8 cellular contexts compared by ENCODE assay signal in the genomic region with DNA sequence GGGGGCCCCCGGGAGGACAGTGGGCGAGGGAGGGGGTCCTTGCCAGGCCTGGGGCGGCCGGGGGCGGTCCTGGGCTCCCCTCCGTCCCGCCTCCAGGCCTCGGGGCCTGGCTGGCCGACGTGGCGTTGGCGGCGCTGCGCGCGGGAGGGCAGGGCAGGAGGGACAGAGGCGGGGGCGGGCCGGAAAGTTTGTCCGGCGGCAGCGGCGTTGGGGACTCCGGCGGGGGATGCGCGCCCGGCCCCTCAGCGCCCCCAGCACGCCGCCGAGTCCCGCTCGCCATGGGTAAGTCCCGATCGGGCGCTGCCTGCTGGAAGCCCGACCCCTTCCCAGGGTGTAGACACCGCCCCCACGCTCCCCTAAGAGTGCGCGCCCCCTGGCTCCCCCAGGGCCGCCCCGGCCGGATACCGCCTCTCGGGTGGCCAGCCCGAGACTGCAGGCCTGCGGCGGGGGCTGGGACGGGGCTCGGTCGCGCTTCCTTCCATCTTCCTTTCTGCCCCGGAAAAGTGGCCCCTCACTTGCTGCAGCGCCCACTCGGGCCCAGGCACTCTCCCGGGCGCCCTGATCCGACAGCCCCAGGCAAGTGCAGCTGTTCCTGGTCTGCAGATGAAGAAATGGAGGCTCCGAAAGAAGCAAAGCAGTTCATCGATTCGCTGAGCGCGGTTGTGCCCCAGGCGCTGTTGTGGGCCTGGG. TPM values are rescaled to one million over a fixed set of nuclear protein-coding genes. Genes with fewer than 3 reads are reported as not detected.
DNase-seq lines count a peak whose midpoint lies in the region; ATAC-seq, FAIRE-seq and TF ChIP-seq lines count a peak whose summit lies in the region.

A gene (plus strand): TSS at position 191 of the 690 bp plus-strand sequence. CDS start 88 bp downstream, at position 279.

- H3K36me3 ChIP-seq in ES-I3 (ENCODE audit: insufficient read depth, low read length): no peaks in the 10 kb centered on the region
- peaks cover 2% of the 10 kb centered on the region for H3K36me3 ChIP-seq in fibroblast of lung (ENCODE audit: control insufficient read depth, insufficient read depth, low read length)

- no peak for FAIRE-seq in RCC 7860 (lab: Jason Lieb, UNC)

- peak in 1 of 2 donors; percentile 0 for TF ChIP-seq CTCF in fibroblast of lung (conservative IDR thresholded peaks at IDR 0.05 in 1 of 2, IDR thresholded peaks at IDR 0.05 in 1 of 2; ENCODE audit: low read depth in 1 of 2, low read length in 2 of 2)

- H3K27me3 ChIP-seq in fibroblast of lung (ENCODE audit: control insufficient read depth, insufficient read depth, low read length): peaks cover 5% of the 10 kb centered on the region

- 0 out of 2 replicates have a peak, but pooled peaks cover 6% of the 10 kb centered on the region for H3K9me3 ChIP-seq in ES-I3 (ENCODE audit: control insufficient read depth, insufficient read depth, low read length)
- no peaks in the 10 kb centered on the region for H3K9me3 ChIP-seq in fibroblast of lung (ENCODE audit: control insufficient read depth, insufficient read depth, low read depth, low read length)

- H3K4me1 ChIP-seq in ES-I3 (ENCODE audit: insufficient read depth, low read length): peaks cover 11% of the 10 kb centered on the region
- H3K4me1 ChIP-seq in fibroblast of lung (ENCODE audit: control insufficient read depth, extremely low read depth, insufficient read depth, low read length): peaks cover 2% of the 10 kb centered on the region

- DNase-seq in RKO (ENCODE audit: low spot score) (peak; percentile 62), fibroblast of lung (ENCODE audit: low read depth in 2 of 2) (peak; percentile 58 to 67), naive B cell (no peak), RCC 7860 (ENCODE audit: low spot score) (no peak), OCI-M2 (lab: John Stamatoyannopoulos, UW; ENCODE audit: unreplicated experiment) (no peak)

- peak within 1 kb of the TSS; percentile 91 for H2AFZ ChIP-seq in fibroblast of lung (ENCODE audit: low read length)

- H3K27ac ChIP-seq in fibroblast of lung (ENCODE audit: insufficient read depth, low read length): peak within 1 kb of the TSS; percentile 60

- H3K9ac ChIP-seq in ES-I3 (ENCODE audit: low read depth, low read length) (peak within 1 kb of the TSS; percentile 71), fibroblast of lung (ENCODE audit: insufficient read depth, low read length) (peak within 1 kb of the TSS; percentile 79)

- peak within 1 kb of the TSS; percentile 63 to 75 (median 66) for H3K4me3 ChIP-seq in fibroblast of lung (replicated peaks in 1 of 4; ENCODE audit: control extremely low read depth in 1 of 4, insufficient read depth in 1 of 4, low read depth in 3 of 4, low read length in 4 of 4)

- peaks cover 59 to 68% (median 62%) of the 10 kb centered on the region in 3 donors for H3K27me3 Mint-ChIP-seq in naive B cell

- H3K27ac Mint-ChIP-seq in naive B cell: peak within 1 kb of the TSS in 1 of 6 donors; percentile 32

- H3K4me1 Mint-ChIP-seq in naive B cell: peaks cover 14 to 21% (median 16%) of the 10 kb centered on the region in 3 donors

- H3K79me2 ChIP-seq in fibroblast of lung (ENCODE audit: control insufficient read depth, insufficient read depth, low read length): peaks cover 6% of the 10 kb centered on the region

- ATAC-seq in naive B cell (ENCODE audit: low read depth in 2 of 2) (peak; percentile 42 to 53), GM19463 (IDR thresholded peaks at IDR 0.05; ENCODE audit: unreplicated experiment) (no peak), GM21515 (IDR thresholded peaks at IDR 0.05; ENCODE audit: unreplicated experiment) (no peak)

- peaks cover 0 to 19% (median 7%) of the 10 kb centered on the region in 7 donors for H3K9me3 Mint-ChIP-seq in naive B cell

- H3K4me3 Mint-ChIP-seq in naive B cell: peak within 1 kb of the TSS; percentile 62 to 91 (median 80)

- peak within 1 kb of the TSS; percentile 73 for H3K4me2 ChIP-seq in fibroblast of lung (ENCODE audit: extremely low read depth, insufficient read depth, low read length)

- H4K20me1 ChIP-seq in fibroblast of lung (ENCODE audit: control insufficient read depth, extremely low read depth, insufficient read depth, low read length): no peaks in the 10 kb centered on the region

- H3K36me3 Mint-ChIP-seq in naive B cell: peaks cover 7 to 17% of the 10 kb centered on the region in 2 donors

RNA-seq across cellular contexts. Expression of the gene that starts here (rescaled TPM):
- total RNA-seq in fibroblast of lung: 42.1 and 47.2 TPM in 2 replicates
- polyA plus RNA-seq in fibroblast of lung: 20.4 and 35.3 TPM in 2 replicates
- 15.9 and 24.3 TPM in 2 replicates for polyA plus RNA-seq in fibroblast of lung (2012)
- polyA minus RNA-seq in fibroblast of lung (ENCODE audit: low replicate concordance): 28.0 and 51.5 TPM in 2 replicates
- polyA plus RNA-seq in naive B cell (ENCODE audit: low read depth in 6 of 6): not detected

Comparison
In these comparisons a context has a peak if more than half of its experiments do, and no peak if none do; other contexts are left out.
1. RNA of the gene that starts here (polyA plus RNA-seq): 15.9 to 35.3 TPM in fibroblast of lung; not detected in naive B cell; every median in the first group is over 10 times any median in the second.
2. Peak in ATAC-seq in naive B cell; RNA of the gene not detected or under 1 TPM.
3. DNase-seq: peak in RKO (single experiment) and fibroblast of lung (2 of 2); none in naive B cell (single experiment), RCC 7860 (single experiment) and OCI-M2 (single experiment).